Comparison of ENCODE assay signal across 8 cellular contexts in genomic region chr19:658916-659839, GRCh38. TPM values are rescaled to one million over a fixed set of nuclear protein-coding genes. Genes with fewer than 3 reads are reported as not detected.
DNase-seq lines count a peak whose midpoint lies in the region; ATAC-seq and TF ChIP-seq lines count a peak whose summit lies in the region.

No MANE protein-coding gene starts in this region.

- H3K36me3 ChIP-seq in spleen, result peaks cover 0 to 53% (median 16%) of the 10 kb centered on the region in 6 donors

- H3K27me3 ChIP-seq in foreskin keratinocyte (no peaks in the 10 kb centered on the region), spleen (replicated peaks in 1 of 7) (no peaks in the 10 kb centered on the region)

- peak overlapping the region in 5 of 8 donors; percentile 6 to 100 (median 98) for H3K4me3 ChIP-seq in spleen

- TF ChIP-seq POLR2A in spleen (IDR thresholded peaks at IDR 0.05), result no peak

- intact Hi-C loops in activated T-helper 1 cell treated with anti-CD3 and anti-CD28 coated beads, Interleukin-12 subunit alpha, Interleukin-12 subunit beta, Interleukin-2, Interleukin-4 antibody, amounts not matched to agents 30 ng/mL and 10 ng/mL and 1 ng/mL, durations not matched to agents 14 hours and 24 hours and 36 hours (cut with micrococcal nuclease), result no loop called here
- intact Hi-C loops in spleen (cut with DNase I; ENCODE audit: low total_unique reads), result no loop called here

- H3K27me3 Mint-ChIP-seq in IgD-negative memory B cell, result no peaks in the 10 kb centered on the region
- no peaks in the 10 kb centered on the region for H3K27me3 Mint-ChIP-seq in activated T-helper 1 cell treated with anti-CD3 and anti-CD28 coated beads, Interleukin-12 subunit alpha, Interleukin-12 subunit beta, Interleukin-2, Interleukin-4 antibody, amounts not matched to agents 30 ng/mL and 10 ng/mL and 1 ng/mL, durations not matched to agents 14 hours and 24 hours and 36 hours (ENCODE audit: insufficient read depth)

- H3K27ac ChIP-seq in foreskin keratinocyte (peak overlapping the region; percentile 89), spleen (peak overlapping the region; percentile 84 to 99 (median 98))

- TF ChIP-seq CTCF in foreskin keratinocyte (conservative IDR thresholded peaks at IDR 0.05) (peak; percentile 51), spleen (IDR thresholded peaks at IDR 0.05 in 8 of 11, conservative IDR thresholded peaks at IDR 0.05 in 3 of 11) (no peak)

- no peaks in the 10 kb centered on the region for H3K9me3 Mint-ChIP-seq in IgD-negative memory B cell
- no peaks in the 10 kb centered on the region for H3K9me3 Mint-ChIP-seq in activated T-helper 1 cell treated with anti-CD3 and anti-CD28 coated beads, Interleukin-12 subunit alpha, Interleukin-12 subunit beta, Interleukin-2, Interleukin-4 antibody, amounts not matched to agents 30 ng/mL and 10 ng/mL and 1 ng/mL, durations not matched to agents 14 hours and 24 hours and 36 hours

- ATAC-seq in foreskin keratinocyte (peak; percentile 75), HG02981 (IDR thresholded peaks at IDR 0.05; ENCODE audit: unreplicated experiment) (no peak), GM21619 (IDR thresholded peaks at IDR 0.05; ENCODE audit: unreplicated experiment) (no peak)

- no peak for DNase-seq in activated T-helper 1 cell treated with anti-CD3 and anti-CD28 coated beads, Interleukin-12 subunit alpha, Interleukin-12 subunit beta, Interleukin-2, Interleukin-4 antibody, amounts not matched to agents 30 ng/mL and 10 ng/mL and 1 ng/mL, durations not matched to agents 14 hours and 24 hours and 36 hours (ENCODE audit: low spot score)
- DNase-seq in foreskin keratinocyte, result peak; percentile 86 to 90
- DNase-seq in spleen, result peak; percentile 88
- DNase-seq in activated CD4-positive, CD25-positive, alpha-beta regulatory T cell treated with anti-CD3 and anti-CD28 coated beads, Interleukin-2, amount 50 U/mL, for 72 hours, result no peak
- no peak for DNase-seq in Kasumi-1 (lab: John Stamatoyannopoulos, UW)

- WGBS in spleen, 5 donors, result 45 to 81% (median 61%) methylated on average over 30 to 50 of the region's 50 CpGs

- peak overlapping the region; percentile 92 to 100 (median 95) for H3K4me3 Mint-ChIP-seq in IgD-negative memory B cell
- peak overlapping the region; percentile 95 for H3K4me3 Mint-ChIP-seq in activated T-helper 1 cell treated with anti-CD3 and anti-CD28 coated beads, Interleukin-12 subunit alpha, Interleukin-12 subunit beta, Interleukin-2, Interleukin-4 antibody, amounts not matched to agents 30 ng/mL and 10 ng/mL and 1 ng/mL, durations not matched to agents 14 hours and 24 hours and 36 hours

- H3K27ac Mint-ChIP-seq in IgD-negative memory B cell, result peak overlapping the region; percentile 96 to 100 (median 98)
- no peak overlapping the region for H3K27ac Mint-ChIP-seq in activated T-helper 1 cell treated with anti-CD3 and anti-CD28 coated beads, Interleukin-12 subunit alpha, Interleukin-12 subunit beta, Interleukin-2, Interleukin-4 antibody, amounts not matched to agents 30 ng/mL and 10 ng/mL and 1 ng/mL, durations not matched to agents 14 hours and 24 hours and 36 hours

- no peaks in the 10 kb centered on the region for H3K9me3 ChIP-seq in spleen

- H3K4me1 ChIP-seq in foreskin keratinocyte, result peaks cover 14% of the 10 kb centered on the region
- peaks cover 53 to 92% (median 82%) of the 10 kb centered on the region in 6 donors for H3K4me1 ChIP-seq in spleen

- peaks cover 18 to 19% (median 19%) of the 10 kb centered on the region in 3 donors for H3K4me1 Mint-ChIP-seq in IgD-negative memory B cell
- H3K4me1 Mint-ChIP-seq in activated T-helper 1 cell treated with anti-CD3 and anti-CD28 coated beads, Interleukin-12 subunit alpha, Interleukin-12 subunit beta, Interleukin-2, Interleukin-4 antibody, amounts not matched to agents 30 ng/mL and 10 ng/mL and 1 ng/mL, durations not matched to agents 14 hours and 24 hours and 36 hours (ENCODE audit: low read depth), result peaks cover 27% of the 10 kb centered on the region

- peaks cover 5% of the 10 kb centered on the region for H3K36me3 Mint-ChIP-seq in IgD-negative memory B cell
- H3K36me3 Mint-ChIP-seq in activated T-helper 1 cell treated with anti-CD3 and anti-CD28 coated beads, Interleukin-12 subunit alpha, Interleukin-12 subunit beta, Interleukin-2, Interleukin-4 antibody, amounts not matched to agents 30 ng/mL and 10 ng/mL and 1 ng/mL, durations not matched to agents 14 hours and 24 hours and 36 hours (ENCODE audit: low read depth), result peaks cover 9% of the 10 kb centered on the region

RNA-seq across cellular contexts. Expression of gene RNF126, which starts 3.8 kb away (rescaled TPM):
- polyA plus RNA-seq in IgD-negative memory B cell, result 108 TPM
- 107 and 110 TPM in 2 replicates for total RNA-seq in activated T-helper 1 cell treated with anti-CD3 and anti-CD28 coated beads, Interleukin-12 subunit alpha, Interleukin-12 subunit beta, Interleukin-2, Interleukin-4 antibody, amounts not matched to agents 30 ng/mL and 10 ng/mL and 1 ng/mL, durations not matched to agents 14 hours and 24 hours and 36 hours
- 67.8 and 74.3 TPM in 2 replicates for total RNA-seq in foreskin keratinocyte
- polyA plus RNA-seq in foreskin keratinocyte, result 89.2 and 98.4 TPM in 2 replicates
- total RNA-seq in spleen, result 10 to 100 TPM; 49.2 to 95.1 (median 57.7) TPM
- 10 to 100 TPM; 38.1 to 55.3 (median 45.0) TPM for polyA plus RNA-seq in spleen

RNA-seq across cellular contexts. Expression of gene FSTL3, which starts 17.0 kb away (rescaled TPM):
- polyA plus RNA-seq in IgD-negative memory B cell, result 1.7 TPM
- total RNA-seq in activated T-helper 1 cell treated with anti-CD3 and anti-CD28 coated beads, Interleukin-12 subunit alpha, Interleukin-12 subunit beta, Interleukin-2, Interleukin-4 antibody, amounts not matched to agents 30 ng/mL and 10 ng/mL and 1 ng/mL, durations not matched to agents 14 hours and 24 hours and 36 hours, result 5.5 and 5.6 TPM in 2 replicates
- 135 and 157 TPM in 2 replicates for total RNA-seq in foreskin keratinocyte
- 150 and 180 TPM in 2 replicates for polyA plus RNA-seq in foreskin keratinocyte
- 10 to 100 TPM; 11.5 to 43.4 (median 16.6) TPM for total RNA-seq in spleen
- 10 to 100 TPM in 2 of 3 donors, 1 to 10 TPM in 1; 5.6 to 31.2 (median 10.9) TPM for polyA plus RNA-seq in spleen

RNA-seq across cellular contexts. Expression of gene FGF22, which starts 19.5 kb away (rescaled TPM):
- polyA plus RNA-seq in IgD-negative memory B cell (not detected), foreskin keratinocyte (not detected in 2 replicates), spleen (under 1 TPM in 2 of 3 donors, not detected in 1; 0.10 to 0.20 TPM)
- not detected in 2 replicates for total RNA-seq in activated T-helper 1 cell treated with anti-CD3 and anti-CD28 coated beads, Interleukin-12 subunit alpha, Interleukin-12 subunit beta, Interleukin-2, Interleukin-4 antibody, amounts not matched to agents 30 ng/mL and 10 ng/mL and 1 ng/mL, durations not matched to agents 14 hours and 24 hours and 36 hours
- total RNA-seq in foreskin keratinocyte (not detected in 2 replicates), spleen (under 1 TPM in 2 of 7 donors, not detected in 5; 0.27 to 0.61 TPM)

RNA-seq across cellular contexts. Expression of gene POLRMT, which starts 25.8 kb away (rescaled TPM):
- polyA plus RNA-seq in IgD-negative memory B cell (41.9 TPM), foreskin keratinocyte (59.9 and 69.5 TPM in 2 replicates), spleen (100 to 1,000 TPM in 2 of 3 donors, 10 to 100 TPM in 1; 67.8 to 105 (median 102) TPM)
- 103 and 104 TPM in 2 replicates for total RNA-seq in activated T-helper 1 cell treated with anti-CD3 and anti-CD28 coated beads, Interleukin-12 subunit alpha, Interleukin-12 subunit beta, Interleukin-2, Interleukin-4 antibody, amounts not matched to agents 30 ng/mL and 10 ng/mL and 1 ng/mL, durations not matched to agents 14 hours and 24 hours and 36 hours
- total RNA-seq in foreskin keratinocyte (54.7 and 68.1 TPM in 2 replicates), spleen (10 to 100 TPM; 28.6 to 55.6 (median 49.7) TPM)

RNA-seq across cellular contexts. Expression of gene PRSS57, which starts 36.1 kb away (rescaled TPM):
- not detected for polyA plus RNA-seq in IgD-negative memory B cell
- not detected in 2 replicates for total RNA-seq in activated T-helper 1 cell treated with anti-CD3 and anti-CD28 coated beads, Interleukin-12 subunit alpha, Interleukin-12 subunit beta, Interleukin-2, Interleukin-4 antibody, amounts not matched to agents 30 ng/mL and 10 ng/mL and 1 ng/mL, durations not matched to agents 14 hours and 24 hours and 36 hours
- total RNA-seq in foreskin keratinocyte, result not detected in 2 replicates
- not detected in 2 replicates for polyA plus RNA-seq in foreskin keratinocyte
- total RNA-seq in spleen, result 1 to 10 TPM in 2 of 7 donors, under 1 TPM in 3, not detected in 2; 0.46 to 2.5 (median 0.60) TPM
- polyA plus RNA-seq in spleen, result under 1 TPM; 0.24 to 0.70 (median 0.27) TPM

Comparison
In these comparisons a context has a peak if more than half of its experiments do, and no peak if none do; other contexts are left out.
1. DNase-seq: peak in foreskin keratinocyte (2 of 2) and spleen (single experiment); none in activated T-helper 1 cell treated with anti-CD3 and anti-CD28 coated beads, Interleukin-12 subunit alpha, Interleukin-12 subunit beta, Interleukin-2, Interleukin-4 antibody, amounts not matched to agents 30 ng/mL and 10 ng/mL and 1 ng/mL, durations not matched to agents 14 hours and 24 hours and 36 hours (single experiment), activated CD4-positive, CD25-positive, alpha-beta regulatory T cell treated with anti-CD3 and anti-CD28 coated beads, Interleukin-2, amount 50 U/mL, for 72 hours (single experiment) and Kasumi-1 (0 of 2).